In the genomic region with DNA sequence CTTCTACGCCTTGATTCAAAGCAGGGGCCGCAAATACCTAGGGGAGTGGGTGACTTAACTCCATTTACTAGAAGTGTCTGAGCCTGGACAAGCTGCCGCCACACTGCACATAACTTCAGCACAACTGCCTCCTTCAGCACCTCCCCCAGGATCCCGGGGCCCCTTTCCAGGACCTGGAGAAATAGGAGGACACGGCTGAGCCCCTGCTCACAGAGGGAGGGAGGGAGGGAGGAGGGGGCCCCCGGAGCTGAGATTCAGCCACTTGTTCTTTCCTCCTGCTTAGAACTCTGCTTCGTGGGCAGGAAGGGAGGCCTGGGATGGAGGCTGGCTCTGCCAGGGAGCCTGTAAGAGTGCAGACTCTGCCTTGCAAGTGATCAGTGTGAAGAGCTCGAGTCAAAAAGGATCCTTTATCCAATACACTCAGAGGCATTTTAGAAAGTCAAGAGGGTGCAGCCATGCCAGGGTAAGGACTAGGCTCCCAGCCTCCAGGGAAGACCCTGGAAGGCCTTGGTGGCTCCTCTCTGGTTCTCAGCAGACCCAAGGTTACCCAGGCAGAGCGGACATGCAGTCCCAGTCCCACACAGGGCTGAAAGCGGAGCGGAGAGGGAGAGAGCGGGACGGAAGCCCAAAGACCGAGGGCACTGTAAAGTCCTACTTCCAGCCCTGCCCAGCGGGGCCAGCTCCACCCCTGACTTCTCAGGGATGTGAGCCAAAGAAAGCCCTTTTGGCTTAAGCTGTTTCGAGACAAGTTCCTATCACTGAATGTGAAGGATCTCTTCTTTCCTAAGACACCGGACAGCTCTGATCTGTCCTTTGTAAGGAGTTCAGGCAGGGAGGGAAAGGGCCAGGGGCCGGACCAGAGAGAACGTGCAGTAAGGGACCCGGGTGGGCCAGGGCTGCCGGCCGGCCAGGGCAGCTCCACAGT, we compare ENCODE assay signal across 1 cellular context.
A peak's percentile ranks its signal among the peaks of the same experiment; 100 is the strongest.
TF ChIP-seq lines count a peak whose summit lies in the region.

No MANE protein-coding gene starts in this region.

TF ChIP-seq in HepG2, 621 proteins besides CTCF, POLR2A, EP300 and RAD21 (continued from another document and continues in another):
- TF ChIP-seq, protein P1, sequence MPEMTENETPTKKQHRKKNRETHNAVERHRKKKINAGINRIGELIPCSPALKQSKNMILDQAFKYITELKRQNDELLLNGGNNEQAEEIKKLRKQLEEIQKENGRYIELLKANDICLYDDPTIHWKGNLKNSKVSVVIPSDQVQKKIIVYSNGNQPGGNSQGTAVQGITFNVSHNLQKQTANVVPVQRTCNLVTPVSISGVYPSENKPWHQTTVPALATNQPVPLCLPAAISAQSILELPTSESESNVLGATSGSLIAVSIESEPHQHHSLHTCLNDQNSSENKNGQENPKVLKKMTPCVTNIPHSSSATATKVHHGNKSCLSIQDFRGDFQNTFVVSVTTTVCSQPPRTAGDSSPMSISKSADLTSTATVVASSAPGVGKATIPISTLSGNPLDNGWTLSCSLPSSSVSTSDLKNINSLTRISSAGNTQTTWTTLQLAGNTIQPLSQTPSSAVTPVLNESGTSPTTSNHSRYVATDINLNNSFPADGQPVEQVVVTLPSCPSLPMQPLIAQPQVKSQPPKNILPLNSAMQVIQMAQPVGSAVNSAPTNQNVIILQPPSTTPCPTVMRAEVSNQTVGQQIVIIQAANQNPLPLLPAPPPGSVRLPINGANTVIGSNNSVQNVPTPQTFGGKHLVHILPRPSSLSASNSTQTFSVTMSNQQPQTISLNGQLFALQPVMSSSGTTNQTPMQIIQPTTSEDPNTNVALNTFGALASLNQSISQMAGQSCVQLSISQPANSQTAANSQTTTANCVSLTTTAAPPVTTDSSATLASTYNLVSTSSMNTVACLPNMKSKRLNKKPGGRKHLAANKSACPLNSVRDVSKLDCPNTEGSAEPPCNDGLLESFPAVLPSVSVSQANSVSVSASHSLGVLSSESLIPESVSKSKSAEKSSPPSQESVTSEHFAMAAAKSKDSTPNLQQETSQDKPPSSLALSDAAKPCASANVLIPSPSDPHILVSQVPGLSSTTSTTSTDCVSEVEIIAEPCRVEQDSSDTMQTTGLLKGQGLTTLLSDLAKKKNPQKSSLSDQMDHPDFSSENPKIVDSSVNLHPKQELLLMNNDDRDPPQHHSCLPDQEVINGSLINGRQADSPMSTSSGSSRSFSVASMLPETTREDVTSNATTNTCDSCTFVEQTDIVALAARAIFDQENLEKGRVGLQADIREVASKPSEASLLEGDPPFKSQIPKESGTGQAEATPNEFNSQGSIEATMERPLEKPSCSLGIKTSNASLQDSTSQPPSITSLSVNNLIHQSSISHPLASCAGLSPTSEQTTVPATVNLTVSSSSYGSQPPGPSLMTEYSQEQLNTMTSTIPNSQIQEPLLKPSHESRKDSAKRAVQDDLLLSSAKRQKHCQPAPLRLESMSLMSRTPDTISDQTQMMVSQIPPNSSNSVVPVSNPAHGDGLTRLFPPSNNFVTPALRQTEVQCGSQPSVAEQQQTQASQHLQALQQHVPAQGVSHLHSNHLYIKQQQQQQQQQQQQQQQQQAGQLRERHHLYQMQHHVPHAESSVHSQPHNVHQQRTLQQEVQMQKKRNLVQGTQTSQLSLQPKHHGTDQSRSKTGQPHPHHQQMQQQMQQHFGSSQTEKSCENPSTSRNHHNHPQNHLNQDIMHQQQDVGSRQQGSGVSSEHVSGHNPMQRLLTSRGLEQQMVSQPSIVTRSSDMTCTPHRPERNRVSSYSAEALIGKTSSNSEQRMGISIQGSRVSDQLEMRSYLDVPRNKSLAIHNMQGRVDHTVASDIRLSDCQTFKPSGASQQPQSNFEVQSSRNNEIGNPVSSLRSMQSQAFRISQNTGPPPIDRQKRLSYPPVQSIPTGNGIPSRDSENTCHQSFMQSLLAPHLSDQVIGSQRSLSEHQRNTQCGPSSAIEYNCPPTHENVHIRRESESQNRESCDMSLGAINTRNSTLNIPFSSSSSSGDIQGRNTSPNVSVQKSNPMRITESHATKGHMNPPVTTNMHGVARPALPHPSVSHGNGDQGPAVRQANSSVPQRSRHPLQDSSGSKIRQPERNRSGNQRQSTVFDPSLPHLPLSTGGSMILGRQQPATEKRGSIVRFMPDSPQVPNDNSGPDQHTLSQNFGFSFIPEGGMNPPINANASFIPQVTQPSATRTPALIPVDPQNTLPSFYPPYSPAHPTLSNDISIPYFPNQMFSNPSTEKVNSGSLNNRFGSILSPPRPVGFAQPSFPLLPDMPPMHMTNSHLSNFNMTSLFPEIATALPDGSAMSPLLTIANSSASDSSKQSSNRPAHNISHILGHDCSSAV (CRISPR knock-in tag; IDR thresholded peaks at IDR 0.05; ENCODE audit: borderline replicate concordance) = no peak
- no peak for TF ChIP-seq SRY (CRISPR knock-in tag; IDR thresholded peaks at IDR 0.05)
- TF ChIP-seq YEATS4 (CRISPR knock-in tag; IDR thresholded peaks at IDR 0.05; ENCODE audit: borderline replicate concordance) = peak; percentile 38; the same call in 1 of the 2 replicates
- TF ChIP-seq, protein P2, sequence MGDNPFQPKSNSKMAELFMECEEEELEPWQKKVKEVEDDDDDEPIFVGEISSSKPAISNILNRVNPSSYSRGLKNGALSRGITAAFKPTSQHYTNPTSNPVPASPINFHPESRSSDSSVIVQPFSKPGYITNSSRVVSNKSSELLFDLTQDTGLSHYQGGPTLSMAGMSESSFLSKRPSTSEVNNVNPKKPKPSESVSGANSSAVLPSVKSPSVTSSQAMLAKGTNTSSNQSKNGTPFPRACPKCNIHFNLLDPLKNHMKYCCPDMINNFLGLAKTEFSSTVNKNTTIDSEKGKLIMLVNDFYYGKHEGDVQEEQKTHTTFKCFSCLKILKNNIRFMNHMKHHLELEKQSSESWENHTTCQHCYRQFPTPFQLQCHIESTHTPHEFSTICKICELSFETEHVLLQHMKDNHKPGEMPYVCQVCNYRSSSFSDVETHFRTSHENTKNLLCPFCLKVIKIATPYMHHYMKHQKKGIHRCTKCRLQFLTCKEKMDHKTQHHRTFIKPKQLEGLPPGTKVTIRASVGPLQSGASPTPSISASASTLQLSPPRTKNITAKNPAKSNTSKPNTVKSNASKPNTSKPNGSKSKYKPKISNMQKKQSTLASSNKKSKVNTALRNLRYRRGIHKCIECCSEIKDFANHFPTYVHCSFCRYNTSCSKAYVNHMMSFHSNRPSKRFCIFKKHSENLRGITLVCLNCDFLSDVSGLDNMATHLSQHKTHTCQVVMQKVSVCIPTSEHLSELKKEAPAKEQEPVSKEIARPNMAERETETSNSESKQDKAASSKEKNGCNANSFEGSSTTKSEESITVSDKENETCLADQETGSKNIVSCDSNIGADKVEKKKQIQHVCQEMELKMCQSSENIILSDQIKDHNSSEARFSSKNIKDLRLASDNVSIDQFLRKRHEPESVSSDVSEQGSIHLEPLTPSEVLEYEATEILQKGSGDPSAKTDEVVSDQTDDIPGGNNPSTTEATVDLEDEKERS (CRISPR knock-in tag; IDR thresholded peaks at IDR 0.05) = peak; percentile 80; the same call in 1 of the 2 replicates
- no peak; the same call in 1 of the 2 replicates for TF ChIP-seq ZFX (CRISPR knock-in tag; IDR thresholded peaks at IDR 0.05; ENCODE audit: low read depth)
- TF ChIP-seq, protein P3, sequence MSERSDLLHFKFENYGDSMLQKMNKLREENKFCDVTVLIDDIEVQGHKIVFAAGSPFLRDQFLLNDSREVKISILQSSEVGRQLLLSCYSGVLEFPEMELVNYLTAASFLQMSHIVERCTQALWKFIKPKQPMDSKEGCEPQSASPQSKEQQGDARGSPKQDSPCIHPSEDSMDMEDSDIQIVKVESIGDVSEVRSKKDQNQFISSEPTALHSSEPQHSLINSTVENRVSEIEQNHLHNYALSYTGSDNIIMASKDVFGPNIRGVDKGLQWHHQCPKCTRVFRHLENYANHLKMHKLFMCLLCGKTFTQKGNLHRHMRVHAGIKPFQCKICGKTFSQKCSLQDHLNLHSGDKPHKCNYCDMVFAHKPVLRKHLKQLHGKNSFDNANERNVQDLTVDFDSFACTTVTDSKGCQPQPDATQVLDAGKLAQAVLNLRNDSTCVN (CRISPR knock-in tag; IDR thresholded peaks at IDR 0.05; ENCODE audit: borderline replicate concordance) = no peak
- no peak for TF ChIP-seq SRSF1 (optimal IDR thresholded peaks at IDR 0.05; ENCODE audit: low read depth, low read length)
- TF ChIP-seq, protein P4, sequence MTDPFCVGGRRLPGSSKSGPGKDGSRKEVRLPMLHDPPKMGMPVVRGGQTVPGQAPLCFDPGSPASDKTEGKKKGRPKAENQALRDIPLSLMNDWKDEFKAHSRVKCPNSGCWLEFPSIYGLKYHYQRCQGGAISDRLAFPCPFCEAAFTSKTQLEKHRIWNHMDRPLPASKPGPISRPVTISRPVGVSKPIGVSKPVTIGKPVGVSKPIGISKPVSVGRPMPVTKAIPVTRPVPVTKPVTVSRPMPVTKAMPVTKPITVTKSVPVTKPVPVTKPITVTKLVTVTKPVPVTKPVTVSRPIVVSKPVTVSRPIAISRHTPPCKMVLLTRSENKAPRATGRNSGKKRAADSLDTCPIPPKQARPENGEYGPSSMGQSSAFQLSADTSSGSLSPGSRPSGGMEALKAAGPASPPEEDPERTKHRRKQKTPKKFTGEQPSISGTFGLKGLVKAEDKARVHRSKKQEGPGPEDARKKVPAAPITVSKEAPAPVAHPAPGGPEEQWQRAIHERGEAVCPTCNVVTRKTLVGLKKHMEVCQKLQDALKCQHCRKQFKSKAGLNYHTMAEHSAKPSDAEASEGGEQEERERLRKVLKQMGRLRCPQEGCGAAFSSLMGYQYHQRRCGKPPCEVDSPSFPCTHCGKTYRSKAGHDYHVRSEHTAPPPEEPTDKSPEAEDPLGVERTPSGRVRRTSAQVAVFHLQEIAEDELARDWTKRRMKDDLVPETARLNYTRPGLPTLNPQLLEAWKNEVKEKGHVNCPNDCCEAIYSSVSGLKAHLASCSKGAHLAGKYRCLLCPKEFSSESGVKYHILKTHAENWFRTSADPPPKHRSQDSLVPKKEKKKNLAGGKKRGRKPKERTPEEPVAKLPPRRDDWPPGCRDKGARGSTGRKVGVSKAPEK (CRISPR knock-in tag; IDR thresholded peaks at IDR 0.05; ENCODE audit: borderline replicate concordance) = peak; percentile 94
- no peak for TF ChIP-seq ZBTB7B (CRISPR knock-in tag; IDR thresholded peaks at IDR 0.05)
- TF ChIP-seq ZSCAN30 (CRISPR knock-in tag; IDR thresholded peaks at IDR 0.05) = no peak
- 0 out of 2 replicates have a peak, but pooled peaks have one; percentile 55 for TF ChIP-seq GZF1 (CRISPR knock-in tag; IDR thresholded peaks at IDR 0.05)
- TF ChIP-seq, protein P5, sequence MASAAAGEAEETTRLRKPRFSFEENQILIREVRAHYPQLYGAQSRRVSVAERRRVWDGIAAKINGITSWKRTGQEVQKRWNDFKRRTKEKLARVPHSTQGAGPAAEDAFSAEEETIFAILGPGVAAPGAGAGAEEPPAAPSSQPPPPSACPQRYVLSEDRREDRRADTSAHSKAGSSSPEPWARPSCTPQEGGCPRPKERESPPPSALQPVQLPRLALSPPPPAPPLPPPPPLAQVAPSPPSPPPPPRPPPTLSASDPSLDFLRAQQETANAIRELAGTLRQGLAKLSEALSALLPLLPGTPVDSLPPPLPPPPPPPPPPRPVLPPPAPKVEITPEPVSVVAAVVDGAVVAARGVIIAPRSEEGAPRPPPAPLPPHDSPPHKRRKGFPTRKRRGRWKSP (CRISPR knock-in tag; IDR thresholded peaks at IDR 0.05) = no peak
- 0 out of 2 replicates have a peak, but pooled peaks have one; percentile 43 for TF ChIP-seq DMAP1 (CRISPR knock-in tag; IDR thresholded peaks at IDR 0.05)
- TF ChIP-seq ZNF749 (CRISPR knock-in tag; IDR thresholded peaks at IDR 0.05; ENCODE audit: borderline replicate concordance) = 0 out of 2 replicates have a peak, but pooled peaks have one; percentile 25
- no peak for TF ChIP-seq NR2F6 (IDR thresholded peaks at IDR 0.05)
- no peak for TF ChIP-seq NR2F6 (CRISPR knock-in tag; IDR thresholded peaks at IDR 0.05)
- TF ChIP-seq, protein P6, sequence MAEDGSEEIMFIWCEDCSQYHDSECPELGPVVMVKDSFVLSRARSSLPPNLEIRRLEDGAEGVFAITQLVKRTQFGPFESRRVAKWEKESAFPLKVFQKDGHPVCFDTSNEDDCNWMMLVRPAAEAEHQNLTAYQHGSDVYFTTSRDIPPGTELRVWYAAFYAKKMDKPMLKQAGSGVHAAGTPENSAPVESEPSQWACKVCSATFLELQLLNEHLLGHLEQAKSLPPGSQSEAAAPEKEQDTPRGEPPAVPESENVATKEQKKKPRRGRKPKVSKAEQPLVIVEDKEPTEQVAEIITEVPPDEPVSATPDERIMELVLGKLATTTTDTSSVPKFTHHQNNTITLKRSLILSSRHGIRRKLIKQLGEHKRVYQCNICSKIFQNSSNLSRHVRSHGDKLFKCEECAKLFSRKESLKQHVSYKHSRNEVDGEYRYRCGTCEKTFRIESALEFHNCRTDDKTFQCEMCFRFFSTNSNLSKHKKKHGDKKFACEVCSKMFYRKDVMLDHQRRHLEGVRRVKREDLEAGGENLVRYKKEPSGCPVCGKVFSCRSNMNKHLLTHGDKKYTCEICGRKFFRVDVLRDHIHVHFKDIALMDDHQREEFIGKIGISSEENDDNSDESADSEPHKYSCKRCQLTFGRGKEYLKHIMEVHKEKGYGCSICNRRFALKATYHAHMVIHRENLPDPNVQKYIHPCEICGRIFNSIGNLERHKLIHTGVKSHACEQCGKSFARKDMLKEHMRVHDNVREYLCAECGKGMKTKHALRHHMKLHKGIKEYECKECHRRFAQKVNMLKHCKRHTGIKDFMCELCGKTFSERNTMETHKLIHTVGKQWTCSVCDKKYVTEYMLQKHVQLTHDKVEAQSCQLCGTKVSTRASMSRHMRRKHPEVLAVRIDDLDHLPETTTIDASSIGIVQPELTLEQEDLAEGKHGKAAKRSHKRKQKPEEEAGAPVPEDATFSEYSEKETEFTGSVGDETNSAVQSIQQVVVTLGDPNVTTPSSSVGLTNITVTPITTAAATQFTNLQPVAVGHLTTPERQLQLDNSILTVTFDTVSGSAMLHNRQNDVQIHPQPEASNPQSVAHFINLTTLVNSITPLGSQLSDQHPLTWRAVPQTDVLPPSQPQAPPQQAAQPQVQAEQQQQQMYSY (CRISPR knock-in tag; IDR thresholded peaks at IDR 0.05) = no peak
- no peak for TF ChIP-seq KLF6 (CRISPR knock-in tag; IDR thresholded peaks at IDR 0.05)
- TF ChIP-seq, protein P7, sequence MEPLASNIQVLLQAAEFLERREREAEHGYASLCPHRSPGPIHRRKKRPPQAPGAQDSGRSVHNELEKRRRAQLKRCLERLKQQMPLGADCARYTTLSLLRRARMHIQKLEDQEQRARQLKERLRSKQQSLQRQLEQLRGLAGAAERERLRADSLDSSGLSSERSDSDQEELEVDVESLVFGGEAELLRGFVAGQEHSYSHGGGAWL (CRISPR knock-in tag; IDR thresholded peaks at IDR 0.05) = no peak; the same call in none of the 2 replicates
- no peak for TF ChIP-seq NFKBIZ (CRISPR knock-in tag; IDR thresholded peaks at IDR 0.05)
- TF ChIP-seq ZNF792 (CRISPR knock-in tag; IDR thresholded peaks at IDR 0.05) = no peak
- TF ChIP-seq, protein P8, sequence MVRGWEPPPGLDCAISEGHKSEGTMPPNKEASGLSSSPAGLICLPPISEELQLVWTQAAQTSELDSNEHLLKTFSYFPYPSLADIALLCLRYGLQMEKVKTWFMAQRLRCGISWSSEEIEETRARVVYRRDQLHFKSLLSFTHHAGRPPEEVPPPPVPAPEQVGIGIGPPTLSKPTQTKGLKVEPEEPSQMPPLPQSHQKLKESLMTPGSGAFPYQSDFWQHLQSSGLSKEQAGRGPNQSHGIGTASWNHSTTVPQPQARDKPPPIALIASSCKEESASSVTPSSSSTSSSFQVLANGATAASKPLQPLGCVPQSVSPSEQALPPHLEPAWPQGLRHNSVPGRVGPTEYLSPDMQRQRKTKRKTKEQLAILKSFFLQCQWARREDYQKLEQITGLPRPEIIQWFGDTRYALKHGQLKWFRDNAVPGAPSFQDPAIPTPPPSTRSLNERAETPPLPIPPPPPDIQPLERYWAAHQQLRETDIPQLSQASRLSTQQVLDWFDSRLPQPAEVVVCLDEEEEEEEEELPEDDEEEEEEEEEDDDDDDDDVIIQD (CRISPR knock-in tag; IDR thresholded peaks at IDR 0.05; ENCODE audit: low read depth) = no peak
